Comparison of ENCODE assay signal across 3 cellular contexts in the genomic region with DNA sequence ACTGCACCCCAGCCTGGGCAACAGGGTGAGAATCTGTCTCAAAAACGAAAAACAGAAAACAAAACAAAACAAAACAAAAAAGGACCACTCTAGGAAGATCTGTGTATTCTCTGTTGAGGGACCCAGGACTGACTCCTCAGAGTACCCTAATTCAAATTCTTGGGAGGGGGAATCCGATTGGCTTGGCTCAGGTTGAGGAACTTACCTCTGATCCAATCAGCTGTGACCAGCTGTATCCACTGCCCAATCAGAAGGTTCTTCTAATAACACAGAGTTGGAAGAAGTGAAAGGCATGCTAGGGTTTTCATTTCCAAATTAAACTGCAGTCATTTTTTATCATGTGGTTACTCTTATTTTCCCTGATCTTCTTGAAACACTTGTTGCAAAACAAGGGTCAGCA.
TF ChIP-seq lines count a peak whose summit lies in the region.

No MANE protein-coding gene starts in this region.

TF ChIP-seq in WTC11, 78 proteins besides CTCF, POLR2A, EP300 and RAD21:
- 0 out of 2 replicates have a peak, but pooled peaks have one; percentile 19 for TF ChIP-seq NFYB (CRISPR knock-in tag; conservative IDR thresholded peaks at IDR 0.05; ENCODE audit: low read depth)
- TF ChIP-seq, protein P1, sequence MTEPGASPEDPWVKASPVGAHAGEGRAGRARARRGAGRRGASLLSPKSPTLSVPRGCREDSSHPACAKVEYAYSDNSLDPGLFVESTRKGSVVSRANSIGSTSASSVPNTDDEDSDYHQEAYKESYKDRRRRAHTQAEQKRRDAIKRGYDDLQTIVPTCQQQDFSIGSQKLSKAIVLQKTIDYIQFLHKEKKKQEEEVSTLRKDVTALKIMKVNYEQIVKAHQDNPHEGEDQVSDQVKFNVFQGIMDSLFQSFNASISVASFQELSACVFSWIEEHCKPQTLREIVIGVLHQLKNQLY (CRISPR knock-in tag; IDR thresholded peaks at IDR 0.05) = no peak

TF ChIP-seq in endothelial cell of umbilical vein, 7 proteins besides CTCF, POLR2A, EP300 and RAD21:
- no peak for TF ChIP-seq GATA2 (IDR thresholded peaks at IDR 0.05; ENCODE audit: insufficient read depth, insufficient read length, low read depth, low read length)
- no peak for TF ChIP-seq EZH2 (IDR thresholded peaks at IDR 0.05; ENCODE audit: borderline replicate concordance, low read depth, low read length, severe bottlenecking)
- TF ChIP-seq, protein P2, sequence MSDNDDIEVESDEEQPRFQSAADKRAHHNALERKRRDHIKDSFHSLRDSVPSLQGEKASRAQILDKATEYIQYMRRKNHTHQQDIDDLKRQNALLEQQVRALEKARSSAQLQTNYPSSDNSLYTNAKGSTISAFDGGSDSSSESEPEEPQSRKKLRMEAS (IDR thresholded peaks at IDR 0.05; ENCODE audit: insufficient read depth, insufficient read length) = no peak
- no peak for TF ChIP-seq POLR2AphosphoS5 (IDR thresholded peaks at IDR 0.05; ENCODE audit: insufficient read depth, low read depth, low read length)
- no peak for TF ChIP-seq FOS (IDR thresholded peaks at IDR 0.05; ENCODE audit: borderline replicate concordance, insufficient read depth, low read length)
- no peak for TF ChIP-seq MYC (IDR thresholded peaks at IDR 0.05; ENCODE audit: low read depth, low read length)
- TF ChIP-seq JUN (IDR thresholded peaks at IDR 0.05; ENCODE audit: borderline replicate concordance, insufficient read depth, insufficient read length, low read depth) = no peak
TF ChIP-seq in endothelial cell of umbilical vein: peak in this region for 0.

TF ChIP-seq in HepG2, 621 proteins besides CTCF, POLR2A, EP300 and RAD21:
- TF ChIP-seq, protein P2 (IDR thresholded peaks at IDR 0.05) = no peak
- TF ChIP-seq HBP1 (CRISPR knock-in tag; IDR thresholded peaks at IDR 0.05; ENCODE audit: low read depth) (no peak), FLYWCH1 (CRISPR knock-in tag; IDR thresholded peaks at IDR 0.05) (no peak), SNAI1 (CRISPR knock-in tag; IDR thresholded peaks at IDR 0.05; ENCODE audit: borderline replicate concordance) (no peak), SNAPC2 (CRISPR knock-in tag; IDR thresholded peaks at IDR 0.05) (no peak), ZNF749 (CRISPR knock-in tag; IDR thresholded peaks at IDR 0.05; ENCODE audit: borderline replicate concordance) (no peak)
